In the genomic region with DNA sequence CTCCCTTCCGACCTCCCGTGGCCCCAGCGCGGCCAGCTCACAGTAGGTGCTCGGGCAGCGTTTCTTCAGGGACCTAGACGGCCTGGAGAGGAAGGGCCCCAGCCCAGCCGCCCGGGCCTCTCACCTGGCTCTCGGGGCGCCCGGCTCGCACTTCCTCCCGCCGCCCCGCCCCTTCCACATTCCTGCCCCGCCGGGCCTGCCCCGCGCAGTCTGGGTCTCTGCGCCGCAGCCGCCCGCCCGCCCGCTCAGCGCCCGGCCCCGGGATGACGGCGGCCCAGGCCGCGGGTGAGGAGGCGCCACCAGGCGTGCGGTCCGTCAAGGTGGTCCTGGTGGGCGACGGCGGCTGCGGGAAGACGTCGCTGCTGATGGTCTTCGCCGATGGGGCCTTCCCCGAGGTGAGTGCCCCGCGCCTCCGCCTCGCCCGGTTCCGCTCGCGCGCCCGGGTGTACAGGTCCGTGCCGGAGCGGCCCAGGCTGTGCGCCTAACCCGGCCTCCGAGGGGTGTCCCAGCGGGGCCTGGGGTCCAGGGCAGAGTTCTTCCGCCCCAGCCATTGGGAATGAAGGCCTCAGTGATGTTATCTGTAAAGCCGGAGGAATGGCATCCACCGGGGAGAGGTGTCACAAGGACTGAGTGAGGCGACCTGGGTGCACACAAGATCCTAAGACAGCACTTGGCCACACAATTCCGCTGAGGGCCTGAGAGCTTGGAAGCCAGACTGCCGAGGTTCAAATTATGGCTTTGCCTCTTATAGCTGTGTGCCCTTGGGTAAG, we compare ENCODE assay signal across 8 cellular contexts. TPM values are rescaled to one million over a fixed set of nuclear protein-coding genes. Genes with fewer than 3 reads are reported as not detected.
DNase-seq lines count a peak whose midpoint lies in the region; ATAC-seq and TF ChIP-seq lines count a peak whose summit lies in the region.

A gene with protein sequence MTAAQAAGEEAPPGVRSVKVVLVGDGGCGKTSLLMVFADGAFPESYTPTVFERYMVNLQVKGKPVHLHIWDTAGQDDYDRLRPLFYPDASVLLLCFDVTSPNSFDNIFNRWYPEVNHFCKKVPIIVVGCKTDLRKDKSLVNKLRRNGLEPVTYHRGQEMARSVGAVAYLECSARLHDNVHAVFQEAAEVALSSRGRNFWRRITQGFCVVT (plus strand): TSS at position 208 of the 770 bp plus-strand sequence. CDS start 56 bp downstream, at position 264.

- peak within 1 kb of the TSS; percentile 77 for H3K9ac ChIP-seq in NT2/D1 (ENCODE audit: insufficient read length, low read depth)

- POLR2A ChIA-PET in BJ (lab: Charles Lee), result no interaction called here

- H3K4me1 Mint-ChIP-seq in brain, result peaks cover 30% of the 10 kb centered on the region

- no peaks in the 10 kb centered on the region for H3K27me3 ChIP-seq in BJ (ENCODE audit: control insufficient read depth, insufficient read depth, low read length)
- peaks cover 19% of the 10 kb centered on the region for H3K27me3 ChIP-seq in NT2/D1 (ENCODE audit: insufficient read depth, insufficient read length)

- ATAC-seq in HG03097 (IDR thresholded peaks at IDR 0.05; ENCODE audit: low FRiP score, unreplicated experiment), result no peak

- H3K36me3 ChIP-seq in BJ (ENCODE audit: control insufficient read depth, insufficient read depth, low read length), result no peaks in the 10 kb centered on the region; the same call in 1 of the 2 replicates
- H3K36me3 ChIP-seq in NT2/D1 (ENCODE audit: insufficient read depth, insufficient read length, low read length), result no peaks in the 10 kb centered on the region

- H3K9me3 Mint-ChIP-seq in brain, result no peaks in the 10 kb centered on the region

- peaks cover 34% of the 10 kb centered on the region for H3K4me1 ChIP-seq in NT2/D1 (ENCODE audit: insufficient read depth, insufficient read length)

- TF ChIP-seq CTCF in BJ (IDR thresholded peaks at IDR 0.05; ENCODE audit: insufficient read depth, low read depth, low read length), result no peak
- no peak for TF ChIP-seq CTCF in brain (conservative IDR thresholded peaks at IDR 0.05)

- peaks cover 21% of the 10 kb centered on the region for H3K27me3 Mint-ChIP-seq in brain

- no peak for DNase-seq in BJ (ENCODE audit: low read depth)
- no peak for DNase-seq in NT2/D1 (ENCODE audit: low read depth, low spot score)
- DNase-seq in islet precursor cell, result peak; percentile 77
- peak; percentile 10 for DNase-seq in stimulated activated CD8-positive, alpha-beta memory T cell treated with anti-CD3 and anti-CD28 coated beads, Interleukin-15, amount 100 ng/mL, for 24 hours (ENCODE audit: low read depth)
- no peak for DNase-seq in head of caudate nucleus
- no peak for DNase-seq in DMS79 treated with DMSO at 0.1 percent for 48 hours (lab: John Stamatoyannopoulos, UW)

- H3K36me3 Mint-ChIP-seq in brain, result no peaks in the 10 kb centered on the region

- H3K4me3 ChIP-seq in BJ (ENCODE audit: low read depth, low read length) (peak within 1 kb of the TSS; percentile 72), NT2/D1 (ENCODE audit: insufficient read length, low read depth) (peak within 1 kb of the TSS; percentile 56)

- peak within 1 kb of the TSS in 1 of 5 experiments; percentile 32 for H3K27ac Mint-ChIP-seq in brain

- intact Hi-C loops in head of caudate nucleus (cut with DNase I), result no loop called here

- peak within 1 kb of the TSS in 3 of 5 experiments; percentile 61 to 73 (median 64) for H3K4me3 Mint-ChIP-seq in brain

- CTCF ChIA-PET in BJ (lab: Yijun Ruan, JAX), result interaction anchor here (0.7 to 2.3 kb wide), 4 partner anchors 15 to 260 kb away, joined by 3 to 8 read pairs (median 4); no protein-coding TSS in a partner anchor

- H3K9me3 ChIP-seq in NT2/D1 (ENCODE audit: insufficient read depth, low read length), result no peaks in the 10 kb centered on the region

RNA-seq across cellular contexts. Expression of the gene that starts here (rescaled TPM):
- polyA plus RNA-seq in BJ (2011; rRNA removed) (33.7 and 42.8 TPM in 2 replicates), brain (ENCODE audit: insufficient read depth, low read depth, low replicate concordance) (1.7 TPM)
- 13.6 and 22.6 TPM in 2 replicates for polyA minus RNA-seq in BJ (2011; rRNA and poly(A)+ RNA removed)

Comparison
In these comparisons a context has a peak if more than half of its experiments do, and no peak if none do; other contexts are left out.
1. RNA of the gene that starts here (polyA plus RNA-seq): 33.7 to 42.8 TPM in BJ; 1.7 TPM in brain (single experiment); every median in the first group is over 10 times any median in the second.
2. DNase-seq: peak in islet precursor cell (single experiment) and stimulated activated CD8-positive, alpha-beta memory T cell treated with anti-CD3 and anti-CD28 coated beads, Interleukin-15, amount 100 ng/mL, for 24 hours (single experiment); none in BJ (single experiment), NT2/D1 (single experiment), head of caudate nucleus (0 of 42) and DMS79 treated with DMSO at 0.1 percent for 48 hours (single experiment).